In the genomic region with DNA sequence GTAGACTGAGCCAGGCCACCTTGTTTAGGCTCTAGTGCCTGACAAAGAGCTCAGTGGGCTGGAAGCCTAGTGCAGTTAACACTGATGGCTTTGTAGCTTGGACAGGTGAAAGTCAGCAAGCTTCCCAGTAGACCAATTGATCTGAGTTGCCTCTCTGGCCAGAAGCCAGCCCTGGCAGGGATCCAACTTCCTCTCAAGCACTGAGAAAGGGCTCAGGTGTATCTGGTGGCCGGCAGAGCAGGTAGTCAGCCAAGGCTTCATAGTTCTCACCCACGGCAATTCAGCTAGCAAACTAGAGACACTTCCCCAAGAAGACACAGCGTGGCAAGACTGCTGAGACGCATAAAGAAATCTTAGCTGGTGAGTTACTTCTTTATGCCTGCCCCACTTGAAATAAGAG, we compare ENCODE assay signal across 10 cellular contexts. TPM values are rescaled to one million over a fixed set of nuclear protein-coding genes. Genes with fewer than 3 reads are reported as not detected.
A peak's percentile ranks its signal among the peaks of the same experiment; 100 is the strongest.
DNase-seq lines count a peak whose midpoint lies in the region; ATAC-seq and TF ChIP-seq lines count a peak whose summit lies in the region.
"Had no signal": no experiment of that assay in that cellular context is flagged by ENCODE, and none has a peak within 500 bp of the region (broad histone marks: within the 10 kb centered on the region; RNA-seq: fewer than 3 reads in every experiment).

No MANE protein-coding gene starts in this region.

- H3K9me3 ChIP-seq in lung (ENCODE audit: control insufficient read depth in 2 of 2, insufficient read depth in 1 of 2, low read length in 1 of 2): no peaks in the 10 kb centered on the region

- peaks cover 5 to 26% of the 10 kb centered on the region in 2 donors for H3K27me3 Mint-ChIP-seq in natural killer cell treated with Interleukin-12 subunit alpha and Interleukin-12 subunit beta and Interleukin-15 and Interleukin-18, amount 100 ng/mL, for 72 hours
- peaks cover 17% of the 10 kb centered on the region for H3K27me3 Mint-ChIP-seq in activated CD4-positive, alpha-beta T cell treated with anti-CD3 and anti-CD28 coated beads, Interleukin-2, amount 10 ng/mL, durations not matched to agents 7 days and 5 days

- H3K36me3 Mint-ChIP-seq in natural killer cell treated with Interleukin-12 subunit alpha and Interleukin-12 subunit beta and Interleukin-15 and Interleukin-18, amount 100 ng/mL, for 72 hours: no peaks in the 10 kb centered on the region
- H3K36me3 Mint-ChIP-seq in activated CD4-positive, alpha-beta T cell treated with anti-CD3 and anti-CD28 coated beads, Interleukin-2, amount 10 ng/mL, durations not matched to agents 7 days and 5 days (ENCODE audit: low read depth): no peaks in the 10 kb centered on the region

- H3K36me3 ChIP-seq in lung (ENCODE audit: control insufficient read depth in 2 of 2, insufficient read depth in 2 of 2, low read length in 2 of 2): no peaks in the 10 kb centered on the region
- H3K36me3 ChIP-seq: BLaER1 treated with 17β-estradiol and CSF1 and Interleukin-3, amounts not matched to agents 10 nM and 100 nM had no signal

- no peak overlapping the region for H3K4me3 ChIP-seq in lung
- H3K4me3 ChIP-seq: BLaER1 treated with 17β-estradiol and CSF1 and Interleukin-3, amounts not matched to agents 10 nM and 100 nM had no signal

- peak; percentile 80 for DNase-seq in DMS79 (lab: John Stamatoyannopoulos, UW)
- peak; percentile 79 to 83 for DNase-seq in NCI-H187 (lab: John Stamatoyannopoulos, UW)
- peak; percentile 92 for DNase-seq in RPMI8226
- peak; percentile 80 for DNase-seq in lung (ENCODE audit: low spot score)
- DNase-seq in natural killer cell treated with Interleukin-12 subunit alpha and Interleukin-12 subunit beta and Interleukin-15 and Interleukin-18, amount 100 ng/mL, for 72 hours (ENCODE audit: low spot score): no peak
- no peak for DNase-seq in activated CD4-positive, alpha-beta T cell treated with anti-CD3 and anti-CD28 coated beads, Interleukin-2, amount 10 ng/mL, durations not matched to agents 7 days and 5 days
- DNase-seq: OCI-M1 had no signal

- TF ChIP-seq CTCF in lung (IDR thresholded peaks at IDR 0.05; ENCODE audit: control extremely low read depth, extremely low read depth): no peak

- 57 to 65% methylated on average over 4 of the region's 4 CpGs for WGBS in lung, 2 donors

- POLR2A ChIA-PET in activated CD4-positive, alpha-beta T cell treated with anti-CD3 and anti-CD28 coated beads, Interleukin-2, amount 10 ng/mL, durations not matched to agents 7 days and 5 days (lab: Charles Lee): no interaction called here

- no peak overlapping the region for H3K4me3 Mint-ChIP-seq in natural killer cell treated with Interleukin-12 subunit alpha and Interleukin-12 subunit beta and Interleukin-15 and Interleukin-18, amount 100 ng/mL, for 72 hours
- H3K4me3 Mint-ChIP-seq in activated CD4-positive, alpha-beta T cell treated with anti-CD3 and anti-CD28 coated beads, Interleukin-2, amount 10 ng/mL, durations not matched to agents 7 days and 5 days: no peak overlapping the region

- H3K9me3 Mint-ChIP-seq in natural killer cell treated with Interleukin-12 subunit alpha and Interleukin-12 subunit beta and Interleukin-15 and Interleukin-18, amount 100 ng/mL, for 72 hours: no peaks in the 10 kb centered on the region
- H3K9me3 Mint-ChIP-seq in activated CD4-positive, alpha-beta T cell treated with anti-CD3 and anti-CD28 coated beads, Interleukin-2, amount 10 ng/mL, durations not matched to agents 7 days and 5 days: peaks cover 3% of the 10 kb centered on the region

- no peak for ATAC-seq in lung (ENCODE audit: insufficient read depth, low FRiP score)
- no peak for ATAC-seq in natural killer cell treated with Interleukin-12 subunit alpha and Interleukin-12 subunit beta and Interleukin-15 and Interleukin-18, amount 100 ng/mL, for 72 hours
- ATAC-seq in HG02610 (IDR thresholded peaks at IDR 0.05; ENCODE audit: unreplicated experiment): no peak
- no peak for ATAC-seq in GM19463 (IDR thresholded peaks at IDR 0.05; ENCODE audit: unreplicated experiment)

- no peak overlapping the region for H3K27ac ChIP-seq in lung (ENCODE audit: low read depth in 1 of 2, low read length in 1 of 2)
- H3K27ac ChIP-seq: BLaER1 treated with 17β-estradiol and CSF1 and Interleukin-3, amounts not matched to agents 10 nM and 100 nM had no signal

- H3K27me3 ChIP-seq in lung (ENCODE audit: control insufficient read depth, insufficient read depth): no peaks in the 10 kb centered on the region

- H3K27ac Mint-ChIP-seq in natural killer cell treated with Interleukin-12 subunit alpha and Interleukin-12 subunit beta and Interleukin-15 and Interleukin-18, amount 100 ng/mL, for 72 hours: no peak overlapping the region
- no peak overlapping the region for H3K27ac Mint-ChIP-seq in activated CD4-positive, alpha-beta T cell treated with anti-CD3 and anti-CD28 coated beads, Interleukin-2, amount 10 ng/mL, durations not matched to agents 7 days and 5 days

- CTCF ChIA-PET in activated CD4-positive, alpha-beta T cell treated with anti-CD3 and anti-CD28 coated beads, Interleukin-2, amount 10 ng/mL, durations not matched to agents 7 days and 5 days (lab: Charles Lee): interaction anchor here (1.1 to 1.4 kb wide), 3 partner anchors 10 to 95 kb away, joined by 4 to 5 read pairs (median 5); no protein-coding TSS in a partner anchor

- H3K4me1 Mint-ChIP-seq in natural killer cell treated with Interleukin-12 subunit alpha and Interleukin-12 subunit beta and Interleukin-15 and Interleukin-18, amount 100 ng/mL, for 72 hours (ENCODE audit: low read depth in 2 of 2): peaks cover 6 to 9% of the 10 kb centered on the region in 2 donors
- peaks cover 8% of the 10 kb centered on the region for H3K4me1 Mint-ChIP-seq in activated CD4-positive, alpha-beta T cell treated with anti-CD3 and anti-CD28 coated beads, Interleukin-2, amount 10 ng/mL, durations not matched to agents 7 days and 5 days

- H3K4me1 ChIP-seq in lung (ENCODE audit: control insufficient read depth in 2 of 2, insufficient read depth in 2 of 2, low read length in 2 of 2): peaks cover 0 to 5% of the 10 kb centered on the region in 2 donors

RNA-seq across cellular contexts. Expression of gene CA12, which starts 8.3 kb away (rescaled TPM):
- total RNA-seq in lung: 1 to 10 TPM; 2.2 to 8.5 TPM
- 10 to 100 TPM in 1 of 2 donors, 1 to 10 TPM in 1; 3.1 to 46.8 TPM for polyA plus RNA-seq in lung
- total RNA-seq in natural killer cell treated with Interleukin-12 subunit alpha and Interleukin-12 subunit beta and Interleukin-15 and Interleukin-18, amount 100 ng/mL, for 72 hours: not detected
- not detected for total RNA-seq in activated CD4-positive, alpha-beta T cell treated with anti-CD3 and anti-CD28 coated beads, Interleukin-2, amount 10 ng/mL, durations not matched to agents 7 days and 5 days

Comparison
In these comparisons a context has a peak if more than half of its experiments do, and no peak if none do; other contexts are left out.
1. DNase-seq: peak in DMS79 (single experiment), NCI-H187 (2 of 2), RPMI8226 (single experiment) and lung (single experiment); none in natural killer cell treated with Interleukin-12 subunit alpha and Interleukin-12 subunit beta and Interleukin-15 and Interleukin-18, amount 100 ng/mL, for 72 hours (single experiment) and activated CD4-positive, alpha-beta T cell treated with anti-CD3 and anti-CD28 coated beads, Interleukin-2, amount 10 ng/mL, durations not matched to agents 7 days and 5 days (single experiment).